Comparison of ENCODE assay signal across 8 cellular contexts in the genomic region with DNA sequence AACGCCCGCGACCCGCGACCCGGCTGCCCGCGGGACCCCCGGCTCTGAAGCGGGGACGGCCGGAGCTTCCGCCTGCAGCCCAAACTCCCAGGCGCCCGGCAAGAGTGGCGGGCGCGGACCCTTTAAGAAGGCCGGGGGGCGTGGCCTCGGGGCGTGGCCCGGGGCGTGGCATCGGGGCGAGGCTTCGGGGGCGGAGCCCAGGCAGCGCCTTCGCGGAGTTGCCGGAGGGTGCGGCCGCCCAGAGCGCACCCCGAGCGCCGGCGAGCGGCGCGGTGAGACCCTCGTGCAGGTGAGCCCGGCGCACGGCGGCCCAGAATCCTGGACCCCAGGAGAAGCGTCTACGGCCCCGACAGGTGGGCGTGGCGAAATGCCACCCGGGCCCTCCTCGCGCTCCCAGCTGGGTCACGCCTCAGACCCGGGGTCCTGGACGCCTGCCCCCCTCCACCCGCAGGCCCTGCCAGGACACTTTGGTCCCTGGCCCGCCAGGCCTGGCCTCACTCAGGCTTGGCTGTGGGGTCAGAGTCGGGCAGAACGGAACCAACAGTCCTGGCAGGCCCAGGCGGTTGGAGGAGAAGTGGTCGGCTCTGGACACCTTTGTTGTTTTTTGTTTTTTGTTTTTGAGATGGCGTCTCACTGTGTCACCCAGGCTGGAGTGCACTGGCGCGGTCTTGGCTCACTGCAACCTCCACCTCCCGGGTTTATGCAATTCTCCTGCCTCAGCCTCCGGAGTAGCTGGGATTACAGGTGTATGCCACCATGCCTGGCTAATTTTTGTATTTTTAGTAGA. TPM values are rescaled to one million over a fixed set of nuclear protein-coding genes. Genes with fewer than 3 reads are reported as not detected.
DNase-seq lines count a peak whose midpoint lies in the region; ATAC-seq and TF ChIP-seq lines count a peak whose summit lies in the region.

No MANE protein-coding gene starts in this region.

- peak; percentile 59 for ATAC-seq in HG02763 (IDR thresholded peaks at IDR 0.05; ENCODE audit: unreplicated experiment)

- peaks cover 3% of the 10 kb centered on the region for H3K36me3 ChIP-seq in kidney epithelial cell (ENCODE audit: control insufficient read depth, insufficient read depth, low read length)

- peak overlapping the region; percentile 63 for H3K4me3 ChIP-seq in kidney epithelial cell (ENCODE audit: low read depth, low read length)

- peaks cover 2% of the 10 kb centered on the region for H3K27me3 ChIP-seq in kidney epithelial cell (ENCODE audit: control insufficient read depth, insufficient read depth, low read length)

- TF ChIP-seq CTCF in kidney epithelial cell (IDR thresholded peaks at IDR 0.05; ENCODE audit: insufficient read depth, low read length, poor library complexity, severe bottlenecking) = no peak

- H3K27ac ChIP-seq in caudate nucleus (ENCODE audit: low read depth, low read length) = no peak overlapping the region

- DNase-seq in NCI-H1417 (lab: John Stamatoyannopoulos, UW) = peak; percentile 78 to 92 (median 85)
- no peak for DNase-seq in NCI-H1417 treated with DMSO at 0.1 percent for 48 hours (lab: John Stamatoyannopoulos, UW)
- DNase-seq in NCI-H2081 (lab: John Stamatoyannopoulos, UW) = peak; percentile 60 to 77
- peak; percentile 78 to 94 (median 85) for DNase-seq in activated CD4-positive, CD25-positive, alpha-beta regulatory T cell (lab: John Stamatoyannopoulos, UW)
- peak in 55 of 61 donors; percentile 3 to 85 (median 57) for DNase-seq in caudate nucleus (lab: John Stamatoyannopoulos, UW)
- no peak for DNase-seq in kidney epithelial cell (ENCODE audit: low read depth)
- peak; percentile 84 to 98 for DNase-seq in stimulated activated CD4-positive, alpha-beta T cell treated with anti-CD3 and anti-CD28 coated beads, Interleukin-1b, Interleukin-23, amount 100 ng/mL, for 1 hour (ENCODE audit: low read depth in 2 of 2)

RNA-seq across cellular contexts. Expression of a gene that starts 14.4 kb away (rescaled TPM):
- total RNA-seq in kidney epithelial cell = 5.4 and 7.5 TPM in 2 replicates

RNA-seq across cellular contexts. Expression of a gene that starts 39.8 kb away (rescaled TPM):
- total RNA-seq in kidney epithelial cell = 479 and 617 TPM in 2 replicates

RNA-seq across cellular contexts. Expression of a gene that starts 46.4 kb away (rescaled TPM):
- 68.7 and 97.7 TPM in 2 replicates for total RNA-seq in kidney epithelial cell

RNA-seq across cellular contexts. Expression of a gene that starts 56.2 kb away (rescaled TPM):
- total RNA-seq in kidney epithelial cell = 20.3 and 25.5 TPM in 2 replicates

RNA-seq across cellular contexts. Expression of a gene that starts 59.8 kb away (rescaled TPM):
- total RNA-seq in kidney epithelial cell = 160 and 184 TPM in 2 replicates

Comparison
In these comparisons a context has a peak if more than half of its experiments do, and no peak if none do; other contexts are left out.
1. DNase-seq: peak in NCI-H1417 (3 of 3), NCI-H2081 (2 of 2), activated CD4-positive, CD25-positive, alpha-beta regulatory T cell (4 of 4), caudate nucleus (55 of 61) and stimulated activated CD4-positive, alpha-beta T cell treated with anti-CD3 and anti-CD28 coated beads, Interleukin-1b, Interleukin-23, amount 100 ng/mL, for 1 hour (2 of 2); none in NCI-H1417 treated with DMSO at 0.1 percent for 48 hours (single experiment) and kidney epithelial cell (single experiment).